Comparison of ENCODE assay signal across 9 cellular contexts in the genomic region with DNA sequence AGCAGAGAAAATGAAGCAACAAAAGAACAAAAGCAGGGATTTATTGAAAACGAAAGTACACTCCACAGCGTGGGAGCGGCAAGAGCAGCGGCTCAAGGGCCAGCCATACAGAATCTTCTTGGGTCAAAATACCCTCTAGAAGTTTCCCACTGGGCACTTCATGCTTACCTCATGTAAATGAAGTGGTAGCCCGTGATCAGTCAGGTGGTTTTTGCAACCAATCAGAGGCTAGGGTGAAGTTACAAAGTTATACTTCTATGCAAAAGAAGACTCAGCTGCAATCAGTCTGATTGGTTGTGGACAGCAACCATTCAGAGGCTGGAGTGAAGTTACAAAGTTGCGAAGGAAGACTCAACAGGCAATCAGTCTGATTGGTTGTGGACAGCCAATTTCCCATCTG. TPM values are rescaled to one million over a fixed set of nuclear protein-coding genes. Genes with fewer than 3 reads are reported as not detected.
DNase-seq lines count a peak whose midpoint lies in the region; ATAC-seq and TF ChIP-seq lines count a peak whose summit lies in the region.
"Had no signal": no experiment of that assay in that cellular context is flagged by ENCODE, and none has a peak within 500 bp of the region (broad histone marks: within the 10 kb centered on the region; RNA-seq: fewer than 3 reads in every experiment).

No MANE protein-coding gene starts in this region.

- H3K27me3 ChIP-seq in adipocyte (replicated peaks; ENCODE audit: control insufficient read depth, insufficient read depth, low read length) (no peaks in the 10 kb centered on the region), right cardiac atrium (ENCODE audit: control insufficient read depth, insufficient read depth) (no peaks in the 10 kb centered on the region), gastrocnemius medialis (no peaks in the 10 kb centered on the region)

- TF ChIP-seq POLR2A in gastrocnemius medialis (IDR thresholded peaks at IDR 0.05): no peak

- H3K4me1 ChIP-seq in adipocyte (ENCODE audit: control insufficient read depth, insufficient read depth, low read length) (peaks cover 9% of the 10 kb centered on the region), right cardiac atrium (ENCODE audit: control insufficient read depth, insufficient read depth, low read length) (no peaks in the 10 kb centered on the region), gastrocnemius medialis (peaks cover 0 to 3% of the 10 kb centered on the region in 2 donors)

- DNase-seq in GM03348 (ENCODE audit: low spot score) (peak; percentile 79), NCI-H2227 treated with DMSO at 0.1 percent for 48 hours (lab: John Stamatoyannopoulos, UW) (peak; percentile 20), adipocyte (ENCODE audit: low read depth) (peak; percentile 15), right cardiac atrium (no peak), gastrocnemius medialis (peak; percentile 11 to 39), NCI-H2171 treated with DMSO at 0.1 percent for 48 hours (lab: John Stamatoyannopoulos, UW) (no peak)

- H3K9me3 ChIP-seq in adipocyte (ENCODE audit: control insufficient read depth, low read length) (no peaks in the 10 kb centered on the region), right cardiac atrium (ENCODE audit: control insufficient read depth, low read length) (no peaks in the 10 kb centered on the region), gastrocnemius medialis (no peaks in the 10 kb centered on the region)

- WGBS in right cardiac atrium: 34% methylated on average over 6 of the region's 6 CpGs

- H3K27ac ChIP-seq in right cardiac atrium (ENCODE audit: low read length): no peak overlapping the region
- H3K27ac ChIP-seq in gastrocnemius medialis: peak overlapping the region; percentile 45 to 61 (median 50)

- in situ Hi-C loops in gastrocnemius medialis (cut with MboI; ENCODE audit: low sequenced_read_pairs in 4 of 4): loop anchor here (10.0 to 25.0 kb wide), 3 partner anchors 282 to 449 kb away; no protein-coding TSS in a partner anchor

- intact Hi-C loops in right cardiac atrium (cut with DNase I): loop anchor here in 1 of 4 donors (10.0 kb wide), 1 partner anchor 292 kb away; no protein-coding TSS in a partner anchor
- intact Hi-C loops in gastrocnemius medialis (cut with DNase I; ENCODE audit: low total_unique reads): no loop called here

- no peak for TF ChIP-seq CTCF in gastrocnemius medialis (IDR thresholded peaks at IDR 0.05 in 4 of 5, conservative IDR thresholded peaks at IDR 0.05 in 1 of 5)

- H3K36me3 ChIP-seq in adipocyte (ENCODE audit: control insufficient read depth, insufficient read depth, low read length, severe bottlenecking): no peaks in the 10 kb centered on the region
- H3K36me3 ChIP-seq in gastrocnemius medialis: no peaks in the 10 kb centered on the region

- H3K4me3 ChIP-seq in adipocyte (ENCODE audit: low read length) (peak overlapping the region; percentile 77), right cardiac atrium (ENCODE audit: low read length) (peak overlapping the region; percentile 6), gastrocnemius medialis (peak overlapping the region; percentile 48 to 61 (median 51))

- ATAC-seq in right cardiac atrium (peak; percentile 51 to 56), gastrocnemius medialis (peak; percentile 88 to 90), HG03378 (IDR thresholded peaks at IDR 0.05; ENCODE audit: unreplicated experiment) (no peak), HG03097 (IDR thresholded peaks at IDR 0.05; ENCODE audit: low FRiP score, unreplicated experiment) (no peak)

- peak overlapping the region; percentile 79 for H3K9ac ChIP-seq in adipocyte (ENCODE audit: low read length)

RNA-seq across cellular contexts. Expression of a gene that starts 37.8 kb away (rescaled TPM):
- not detected for total RNA-seq in right cardiac atrium
- not detected for polyA plus RNA-seq in right cardiac atrium
- not detected for total RNA-seq in gastrocnemius medialis
- total RNA-seq: subcutaneous adipose tissue had no signal

RNA-seq across cellular contexts. Expression of a gene that starts 43.2 kb away (rescaled TPM):
- total RNA-seq in right cardiac atrium (10 to 100 TPM; 40.1 to 45.0 (median 43.9) TPM), gastrocnemius medialis (10 to 100 TPM; 18.8 to 24.7 (median 20.2) TPM)
- 12.9 TPM for polyA plus RNA-seq in right cardiac atrium

Comparison
In these comparisons a context has a peak if more than half of its experiments do, and no peak if none do; other contexts are left out.
1. DNase-seq: peak in GM03348 (single experiment), NCI-H2227 treated with DMSO at 0.1 percent for 48 hours (single experiment), adipocyte (single experiment) and gastrocnemius medialis (2 of 2); none in right cardiac atrium (0 of 3) and NCI-H2171 treated with DMSO at 0.1 percent for 48 hours (single experiment).
2. H3K4me3 ChIP-seq: peak in every context shown above with its lines; median percentile 77 in adipocyte; 51 in gastrocnemius medialis; 6 in right cardiac atrium.
3. ATAC-seq: peak in right cardiac atrium (2 of 2) and gastrocnemius medialis (2 of 2); none in HG03378 (single experiment) and HG03097 (single experiment).